Comparison of ENCODE assay signal across 8 cellular contexts in genomic region chrX:71492086-71493065, GRCh38. TPM values are rescaled to one million over a fixed set of nuclear protein-coding genes. Genes with fewer than 3 reads are reported as not detected.
DNase-seq lines count a peak whose midpoint lies in the region; ATAC-seq and TF ChIP-seq lines count a peak whose summit lies in the region.

No MANE protein-coding gene starts in this region.

- DNase-seq in activated CD8-positive, alpha-beta memory T cell treated with anti-CD3 and anti-CD28 coated beads for 1 hour (ENCODE audit: extremely low read depth in 1 of 2, low read depth in 1 of 2): peak; percentile 6 to 10
- DNase-seq in esophagus muscularis mucosa (ENCODE audit: extremely low spot score) (no peak), ovary (peak; percentile 16 to 56 (median 43)), upper lobe of left lung (peak; percentile 47 to 89)

- H3K36me3 ChIP-seq in HUES6 (ENCODE audit: control insufficient read depth, insufficient read depth, low read length) (no peaks in the 10 kb centered on the region), esophagus muscularis mucosa (no peaks in the 10 kb centered on the region), ovary (no peaks in the 10 kb centered on the region), upper lobe of left lung (no peaks in the 10 kb centered on the region)

- TF ChIP-seq CTCF in GM12875 (IDR thresholded peaks at IDR 0.05; ENCODE audit: borderline replicate concordance, insufficient read depth, low read depth, low read length) (no peak), esophagus muscularis mucosa (IDR thresholded peaks at IDR 0.05) (no peak), ovary (IDR thresholded peaks at IDR 0.05) (no peak), upper lobe of left lung (IDR thresholded peaks at IDR 0.05) (no peak)

- H3K4me1 ChIP-seq in HUES6 (ENCODE audit: control insufficient read depth, insufficient read depth, low read length): no peaks in the 10 kb centered on the region
- H3K4me1 ChIP-seq in esophagus muscularis mucosa: peaks cover 0 to 11% (median 4%) of the 10 kb centered on the region in 4 donors
- no peaks in the 10 kb centered on the region for H3K4me1 ChIP-seq in ovary (ENCODE audit: insufficient read depth)
- no peaks in the 10 kb centered on the region for H3K4me1 ChIP-seq in upper lobe of left lung

- peak overlapping the region; percentile 52 for H3K4me3 ChIP-seq in GM12875 (ENCODE audit: low read depth, low read length)
- peak overlapping the region; percentile 54; the same call in 1 of the 2 replicates for H3K4me3 ChIP-seq in HUES6 (ENCODE audit: low read depth, low read length)
- H3K4me3 ChIP-seq in esophagus muscularis mucosa: peak overlapping the region; percentile 61 to 65 (median 63)
- H3K4me3 ChIP-seq in ovary: peak overlapping the region; percentile 42
- H3K4me3 ChIP-seq in upper lobe of left lung: peak overlapping the region; percentile 51 to 64 (median 56)

- TF ChIP-seq EP300 in esophagus muscularis mucosa (IDR thresholded peaks at IDR 0.05) (no peak), ovary (IDR thresholded peaks at IDR 0.05) (no peak), upper lobe of left lung (IDR thresholded peaks at IDR 0.05) (no peak)

- H3K27me3 ChIP-seq in HUES6 (ENCODE audit: control insufficient read depth, insufficient read depth, low read length) (peaks cover 12% of the 10 kb centered on the region; the same call in 1 of the 2 replicates), esophagus muscularis mucosa (no peaks in the 10 kb centered on the region), ovary (no peaks in the 10 kb centered on the region), upper lobe of left lung (no peaks in the 10 kb centered on the region)

- no peak overlapping the region for H3K9ac ChIP-seq in HUES6 (ENCODE audit: low read length)

- H3K27ac ChIP-seq in HUES6 (ENCODE audit: low read depth, low read length) (no peak overlapping the region), esophagus muscularis mucosa (replicated peaks in 1 of 4) (peak overlapping the region in 3 of 4 donors; percentile 18 to 34 (median 28)), ovary (no peak overlapping the region), upper lobe of left lung (peak overlapping the region in 3 of 4 donors; percentile 7 to 65 (median 58))

- intact Hi-C loops in esophagus muscularis mucosa (cut with DNase I) (no loop called here), ovary (cut with DNase I) (no loop called here)

- H3K9me3 ChIP-seq in HUES6 (ENCODE audit: control insufficient read depth, insufficient read depth, low read depth, low read length): peaks cover 19% of the 10 kb centered on the region; the same call in 1 of the 2 replicates
- H3K9me3 ChIP-seq in esophagus muscularis mucosa: peaks cover 0 to 6% (median 0%) of the 10 kb centered on the region in 4 donors
- H3K9me3 ChIP-seq in ovary: no peaks in the 10 kb centered on the region
- H3K9me3 ChIP-seq in upper lobe of left lung: no peaks in the 10 kb centered on the region

- ATAC-seq in upper lobe of left lung (ENCODE audit: low FRiP score in 2 of 2) (peak; percentile 71 to 92), GM21360 (IDR thresholded peaks at IDR 0.05; ENCODE audit: unreplicated experiment) (no peak), GM19455 (IDR thresholded peaks at IDR 0.05; ENCODE audit: unreplicated experiment) (no peak)

- TF ChIP-seq POLR2A in esophagus muscularis mucosa (IDR thresholded peaks at IDR 0.05; ENCODE audit: low read depth): no peak
- no peak for TF ChIP-seq POLR2A in ovary (IDR thresholded peaks at IDR 0.05)
- peak in 1 of 4 donors; percentile 8 for TF ChIP-seq POLR2A in upper lobe of left lung (IDR thresholded peaks at IDR 0.05)

- 52% methylated on average over 48 of the region's 83 CpGs for WGBS in esophagus muscularis mucosa
- WGBS in ovary, 3 donors: 35 to 45% (median 45%) methylated on average over 64 to 83 of the region's 83 CpGs
- 15 to 40% methylated on average over 32 to 70 of the region's 83 CpGs for WGBS in upper lobe of left lung, 2 donors

RNA-seq across cellular contexts. Expression of gene OGT, which starts 40.5 kb away (rescaled TPM):
- total RNA-seq in esophagus muscularis mucosa: 10 to 100 TPM; 54.2 to 90.1 (median 68.1) TPM
- 100 to 1,000 TPM in 5 of 7 donors, 10 to 100 TPM in 2; 91.0 to 201 (median 109) TPM for total RNA-seq in ovary
- 100 to 1,000 TPM in 1 of 2 donors, 10 to 100 TPM in 1; 44.5 to 129 TPM for polyA plus RNA-seq in ovary
- total RNA-seq in upper lobe of left lung: 100 to 1,000 TPM in 5 of 6 donors, 10 to 100 TPM in 1; 88.3 to 315 (median 159) TPM

Comparison
In these comparisons a context has a peak if more than half of its experiments do, and no peak if none do; other contexts are left out.
1. H3K27ac ChIP-seq: peak in esophagus muscularis mucosa (3 of 4) and upper lobe of left lung (3 of 4); none in HUES6 (single experiment) and ovary (0 of 2).
2. ATAC-seq: peak in upper lobe of left lung (2 of 2); none in GM21360 (single experiment) and GM19455 (single experiment).
3. Peak in every context shown above with its lines, with median percentiles within 50 percentile points of each other: H3K4me3 ChIP-seq.